1 cellular context compared by ENCODE assay signal in the genomic region with DNA sequence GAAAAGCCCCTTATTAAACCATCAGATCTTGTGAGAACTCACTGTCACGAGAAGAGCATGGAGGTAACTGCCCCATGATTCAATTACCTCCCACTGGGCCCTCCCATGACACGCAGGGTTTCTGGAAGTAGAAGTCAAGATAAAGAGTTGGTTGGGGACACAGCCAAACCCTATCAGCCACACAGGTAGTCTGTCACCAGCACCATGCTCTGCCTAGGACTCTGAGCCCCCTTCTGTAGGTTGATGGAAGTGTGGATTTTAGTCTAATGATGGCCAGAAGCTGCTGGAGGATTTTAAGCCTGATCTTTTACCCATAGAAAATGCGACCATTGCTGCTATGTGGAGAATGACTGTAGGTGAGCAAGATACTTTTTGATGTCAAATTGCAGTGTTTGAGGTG.
TF ChIP-seq lines count a peak whose summit lies in the region.

No MANE protein-coding gene starts in this region.

TF ChIP-seq in endothelial cell of umbilical vein, 7 proteins besides CTCF, POLR2A, EP300 and RAD21 (continued from another document):
- no peak for TF ChIP-seq EZH2 (IDR thresholded peaks at IDR 0.05; ENCODE audit: borderline replicate concordance, low read depth, low read length, severe bottlenecking)
- TF ChIP-seq POLR2AphosphoS5 (IDR thresholded peaks at IDR 0.05; ENCODE audit: insufficient read depth, low read depth, low read length): no peak
